ENCODE assay signal across 12 cellular contexts in genomic region chr21:27047331-27048314, GRCh38.
DNase-seq lines count a peak whose midpoint lies in the region; ATAC-seq and TF ChIP-seq lines count a peak whose summit lies in the region.
"Had no signal": no experiment of that assay in that cellular context is flagged by ENCODE, and none has a peak within 500 bp of the region (broad histone marks: within the 10 kb centered on the region; RNA-seq: fewer than 3 reads in every experiment).

No MANE protein-coding gene starts in this region.

- no peak overlapping the region for H3K27ac ChIP-seq in neuronal stem cell (replicated peaks; ENCODE audit: low read length)
- no peak overlapping the region for H3K27ac ChIP-seq in effector memory CD4-positive, alpha-beta T cell (ENCODE audit: insufficient read depth, low read length, poor library complexity, severe bottlenecking)
- H3K27ac ChIP-seq: BLaER1 had no signal

- H3K36me3 ChIP-seq in neuronal stem cell (replicated peaks in 1 of 2; ENCODE audit: control insufficient read depth in 2 of 2, insufficient read depth in 2 of 2, low read length in 2 of 2), result no peaks in the 10 kb centered on the region
- no peaks in the 10 kb centered on the region for H3K36me3 ChIP-seq in effector memory CD4-positive, alpha-beta T cell (ENCODE audit: control insufficient read depth, insufficient read depth, low read length)
- H3K36me3 ChIP-seq: BLaER1 had no signal

- no peak overlapping the region for H3K23ac ChIP-seq in neuronal stem cell (ENCODE audit: low read depth, low read length, poor library complexity)

- no peak overlapping the region for H4K91ac ChIP-seq in neuronal stem cell (ENCODE audit: low read depth, low read length, poor library complexity)

- no CpG with 5 or more reads among the region's 2 CpGs for WGBS in neuronal stem cell (ENCODE audit: extremely low coverage in 2 of 2, insufficient read length in 2 of 2, insufficient replicate concordance in 1 of 2), 2 donors

- no peak overlapping the region for H4K8ac ChIP-seq in neuronal stem cell (ENCODE audit: low read depth, low read length)

- H2BK5ac ChIP-seq in neuronal stem cell (ENCODE audit: low read length), result no peak overlapping the region

- H3K9me3 ChIP-seq in neuronal stem cell (replicated peaks in 1 of 2; ENCODE audit: control insufficient read depth in 2 of 2, insufficient read depth in 1 of 2, low read depth in 1 of 2, low read length in 2 of 2), result peaks cover 0 to 1% of the 10 kb centered on the region in 2 donors
- no peaks in the 10 kb centered on the region for H3K9me3 ChIP-seq in effector memory CD4-positive, alpha-beta T cell (ENCODE audit: control insufficient read depth, low read length)
- H3K9me3 ChIP-seq: BLaER1 had no signal

- H3K4me3 ChIP-seq in epithelial cell of esophagus (ENCODE audit: low read length), result no peak overlapping the region
- no peak overlapping the region for H3K4me3 ChIP-seq in neuronal stem cell (ENCODE audit: low read length in 2 of 2)
- H3K4me3 ChIP-seq in effector memory CD4-positive, alpha-beta T cell (ENCODE audit: insufficient read depth, low read depth, low read length, poor library complexity, severe bottlenecking), result no peak overlapping the region
- H3K4me3 ChIP-seq: BLaER1 had no signal

- H3K14ac ChIP-seq in neuronal stem cell (ENCODE audit: low read length), result no peak overlapping the region

- no peak for TF ChIP-seq CTCF in epithelial cell of esophagus (IDR thresholded peaks at IDR 0.05; ENCODE audit: insufficient read depth, low read depth, low read length, missing control alignments)

- peak; percentile 33 for DNase-seq in Daoy (ENCODE audit: low read depth)
- peak; percentile 77 for DNase-seq in M059J (ENCODE audit: low read depth)
- peak; percentile 75 for DNase-seq in epithelial cell of esophagus (ENCODE audit: low read depth)
- peak; percentile 27 for DNase-seq in neuronal stem cell (ENCODE audit: low spot score)
- DNase-seq in MV-4-11 (lab: John Stamatoyannopoulos, UW), result no peak
- no peak for DNase-seq in effector memory CD4-positive, alpha-beta T cell
- DNase-seq: activated T-cell treated with anti-CD3 and anti-CD28 coated beads, Interleukin-2, amount 50 U/mL, for 1 hour; NCI-H1105 treated with DMSO at 0.1 percent for 48 hours; NCI-H82 had no signal

- no peak overlapping the region for H3K4me2 ChIP-seq in neuronal stem cell (ENCODE audit: insufficient read depth, low read length, poor library complexity, severe bottlenecking)
- H3K4me2 ChIP-seq: BLaER1 had no signal

- H2BK12ac ChIP-seq in neuronal stem cell (ENCODE audit: low read length), result no peak overlapping the region

- no peaks in the 10 kb centered on the region for H3K4me1 ChIP-seq in neuronal stem cell (ENCODE audit: control insufficient read depth in 2 of 2, insufficient read depth in 1 of 2, low read depth in 1 of 2, low read length in 2 of 2)
- no peaks in the 10 kb centered on the region for H3K4me1 ChIP-seq in effector memory CD4-positive, alpha-beta T cell (ENCODE audit: control insufficient read depth, insufficient read depth, low read length, poor library complexity, severe bottlenecking)
- H3K4me1 ChIP-seq: BLaER1 had no signal

- no peak for ATAC-seq in HG03565 (IDR thresholded peaks at IDR 0.05; ENCODE audit: unreplicated experiment)
- no peak for ATAC-seq in GM18511 (IDR thresholded peaks at IDR 0.05; ENCODE audit: unreplicated experiment)

- no peak overlapping the region for H2BK15ac ChIP-seq in neuronal stem cell (ENCODE audit: low read length)

- H3K9ac ChIP-seq in neuronal stem cell (ENCODE audit: low read depth, low read length, poor library complexity), result no peak overlapping the region
- H3K9ac ChIP-seq: BLaER1 had no signal

- no peak overlapping the region for H3K4ac ChIP-seq in neuronal stem cell (ENCODE audit: low read length)

- no peak overlapping the region for H3K18ac ChIP-seq in neuronal stem cell (ENCODE audit: low read length)

- H2AFZ ChIP-seq in neuronal stem cell (ENCODE audit: low read length), result no peak overlapping the region

- H3K79me1 ChIP-seq in neuronal stem cell (ENCODE audit: low read depth, low read length), result peaks cover 2% of the 10 kb centered on the region

- H3K27me3 ChIP-seq in neuronal stem cell (ENCODE audit: control insufficient read depth in 3 of 3, insufficient read depth in 3 of 3, low read depth in 1 of 3, low read length in 3 of 3), result no peaks in the 10 kb centered on the region
- no peaks in the 10 kb centered on the region for H3K27me3 ChIP-seq in effector memory CD4-positive, alpha-beta T cell (replicated peaks; ENCODE audit: control insufficient read depth, insufficient read depth, low read length, poor library complexity, severe bottlenecking)
- H3K27me3 ChIP-seq: BLaER1 had no signal

- H2BK120ac ChIP-seq in neuronal stem cell (ENCODE audit: low read depth, low read length), result no peak overlapping the region

- H2AK5ac ChIP-seq in neuronal stem cell (ENCODE audit: low read depth, low read length), result no peak overlapping the region

Comparison
In these comparisons a context has a peak if more than half of its experiments do, and no peak if none do; other contexts are left out.
1. DNase-seq: peak in Daoy (single experiment), M059J (single experiment), epithelial cell of esophagus (single experiment) and neuronal stem cell (single experiment); none in MV-4-11 (single experiment) and effector memory CD4-positive, alpha-beta T cell (0 of 3).